In genomic region chr5:118336468-118336867, GRCh38 we compare ENCODE assay signal across 31 cellular contexts.
"Had no signal": no experiment of that assay in that cellular context is flagged by ENCODE, and none has a peak within 500 bp of the region (broad histone marks: within the 10 kb centered on the region; RNA-seq: fewer than 3 reads in every experiment).

No MANE protein-coding gene starts in this region.

- H3K4me3 ChIP-seq: neural progenitor cell, ovary, psoas muscle, skin epidermis, smooth muscle cell, spleen, suprapubic skin, testis, tibial artery, transverse colon, vagina had no signal

- H3K79me2 ChIP-seq: parathyroid adenoma had no signal

- H3K4me1 ChIP-seq: neural progenitor cell, parathyroid adenoma, psoas muscle, spleen, suprapubic skin, testis, tibial artery, transverse colon, vagina had no signal

- H3K4me3 Mint-ChIP-seq: natural killer cell; nephron; neural progenitor cell; stimulated activated memory B cell treated with anti-CD40 and anti-IgM and Interleukin-4, amounts not matched to agents 10 μg/mL and 1 μg/mL and 100 μg/mL, for 72 hours; stimulated activated naive CD8-positive, alpha-beta T cell treated with anti-CD3 and anti-CD28 coated beads, Interleukin-15, amount 100 ng/mL, for 72 hours; type B pancreatic cell had no signal

- H3K9me3 Mint-ChIP-seq: nephron, neural progenitor cell, type B pancreatic cell had no signal

- H3K9ac ChIP-seq: neural progenitor cell, parathyroid adenoma had no signal

- ATAC-seq: natural killer cell; psoas muscle; right cardiac atrium; sciatic nerve; stimulated activated memory B cell treated with anti-CD40 and anti-IgM and Interleukin-4, amounts not matched to agents 10 μg/mL and 1 μg/mL and 100 μg/mL, for 72 hours; stimulated activated naive CD8-positive, alpha-beta T cell treated with anti-CD3 and anti-CD28 coated beads, Interleukin-15, amount 100 ng/mL, for 72 hours; stimulated activated naive CD8-positive, alpha-beta T cell treated with anti-CD3 and anti-CD28 coated beads, Interleukin-15, Interleukin-2, amounts not matched to agents 100 U/mL and 50 U/mL, for 24 hours had no signal

- H3K27ac Mint-ChIP-seq: natural killer cell; nephron; neural progenitor cell; progenitor cell of endocrine pancreas; stimulated activated memory B cell treated with anti-CD40 and anti-IgM and Interleukin-4, amounts not matched to agents 10 μg/mL and 1 μg/mL and 100 μg/mL, for 72 hours; stimulated activated naive CD8-positive, alpha-beta T cell treated with anti-CD3 and anti-CD28 coated beads, Interleukin-15, amount 100 ng/mL, for 72 hours; type B pancreatic cell had no signal

- H3K4me2 ChIP-seq: neural progenitor cell, smooth muscle cell had no signal

- H3K9me3 ChIP-seq: ovary, psoas muscle, spleen, suprapubic skin, testis, tibial artery, transverse colon, vagina had no signal

- H3K27ac ChIP-seq: neural progenitor cell, ovary, parathyroid adenoma, psoas muscle, skin epidermis, spleen, suprapubic skin, testis, tibial artery, transverse colon, vagina had no signal

- DNase-seq: natural killer cell; occipital lobe; ovary; posterior cingulate gyrus; psoas muscle; right cardiac atrium; spleen; stimulated activated CD4-positive, alpha-beta T cell treated with anti-CD3 and anti-CD28 coated beads, Interleukin-12 subunit alpha, Interleukin-12 subunit beta, amount 100 ng/mL, for 4 hours; stimulated activated CD4-positive, alpha-beta T cell treated with anti-CD3 and anti-CD28 coated beads, Interleukin-1b, Interleukin-23, amount 100 ng/mL, for 48 hours; stimulated activated CD4-positive, alpha-beta T cell treated with anti-CD3 and anti-CD28 coated beads, Interleukin-4, amount 100 ng/mL, for 1 hour; stimulated activated CD4-positive, alpha-beta T cell treated with anti-CD3 and anti-CD28 coated beads, Interleukin-4, amount 100 ng/mL, for 4 hours; stimulated activated CD8-positive, alpha-beta memory T cell treated with anti-CD3 and anti-CD28 coated beads, Interleukin-4, amount 100 ng/mL, for 48 hours; stimulated activated naive CD4-positive, alpha-beta T cell; stimulated activated naive CD8-positive, alpha-beta T cell treated with anti-CD3 and anti-CD28 coated beads, Interleukin-15, amount 100 ng/mL, for 72 hours; stimulated activated naive CD8-positive, alpha-beta T cell treated with anti-CD3 and anti-CD28 coated beads, Interleukin-15, Interleukin-2, amounts not matched to agents 100 U/mL and 50 U/mL, for 24 hours; substantia nigra; testis; tibial artery; transverse colon had no signal

- H2AFZ ChIP-seq: neural progenitor cell, parathyroid adenoma had no signal

- H3K36me3 Mint-ChIP-seq: neural progenitor cell; stimulated activated memory B cell treated with anti-CD40 and anti-IgM and Interleukin-4, amounts not matched to agents 10 μg/mL and 1 μg/mL and 100 μg/mL, for 72 hours; type B pancreatic cell had no signal

- FAIRE-seq: urothelium cell line had no signal

- H3K27me3 ChIP-seq: neural progenitor cell, ovary, spleen, suprapubic skin, testis, tibial artery, transverse colon, vagina had no signal

- H3K36me3 ChIP-seq: neural progenitor cell, ovary, spleen, suprapubic skin, tibial artery, transverse colon, vagina had no signal

- H3K4me1 Mint-ChIP-seq: natural killer cell; nephron; neural progenitor cell; stimulated activated memory B cell treated with anti-CD40 and anti-IgM and Interleukin-4, amounts not matched to agents 10 μg/mL and 1 μg/mL and 100 μg/mL, for 72 hours; stimulated activated naive CD8-positive, alpha-beta T cell treated with anti-CD3 and anti-CD28 coated beads, Interleukin-15, amount 100 ng/mL, for 72 hours had no signal

- H3K27me3 Mint-ChIP-seq: progenitor cell of endocrine pancreas; stimulated activated memory B cell treated with anti-CD40 and anti-IgM and Interleukin-4, amounts not matched to agents 10 μg/mL and 1 μg/mL and 100 μg/mL, for 72 hours; stimulated activated naive CD8-positive, alpha-beta T cell treated with anti-CD3 and anti-CD28 coated beads, Interleukin-15, amount 100 ng/mL, for 72 hours; type B pancreatic cell had no signal
